Comparison of ENCODE assay signal across 1 cellular context in the genomic region with DNA sequence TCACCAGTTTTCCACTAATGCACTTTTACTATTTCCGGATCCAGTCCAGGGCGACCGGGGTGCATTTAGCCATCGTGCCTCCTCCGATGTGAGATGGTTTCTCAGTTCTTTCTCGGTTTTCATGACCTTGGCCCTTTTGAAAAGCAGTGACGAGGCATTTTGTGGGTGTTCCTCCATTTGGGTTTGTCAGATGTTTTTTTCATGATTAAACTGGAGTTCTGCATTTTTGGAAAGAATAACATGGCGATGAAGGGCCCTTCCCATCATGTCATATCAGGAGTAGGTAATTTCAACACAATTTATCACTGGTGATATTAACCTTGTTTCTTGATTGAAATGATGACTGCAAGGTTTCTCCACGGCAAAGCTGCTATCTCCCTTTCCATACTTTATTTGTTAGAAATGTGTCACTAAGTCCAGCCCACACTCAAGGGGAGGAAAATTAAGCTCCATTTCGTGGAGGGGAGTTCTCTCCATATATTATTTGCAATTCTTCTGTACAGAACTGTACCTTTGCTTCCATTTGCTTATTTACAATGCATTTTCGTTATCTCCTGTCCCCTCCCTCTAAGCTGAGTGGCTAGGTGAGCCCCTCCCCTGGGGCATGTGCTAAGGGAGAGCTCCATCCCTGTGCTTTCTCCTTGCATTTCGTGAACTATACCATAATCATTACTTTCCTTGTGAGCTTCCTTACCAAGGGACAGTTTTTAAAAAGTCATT.
TF ChIP-seq lines count a peak whose summit lies in the region.

No MANE protein-coding gene starts in this region.

TF ChIP-seq in K562, 482 proteins besides CTCF, POLR2A, EP300 and RAD21 (continued from another document and continues in another):
- TF ChIP-seq KLF10 (CRISPR knock-in tag; IDR thresholded peaks at IDR 0.05) (no peak), MAFF (IDR thresholded peaks at IDR 0.05; ENCODE audit: low read length) (peak; percentile 82), FOXA3 (CRISPR knock-in tag; conservative IDR thresholded peaks at IDR 0.05 in 1 of 2, IDR thresholded peaks at IDR 0.05 in 1 of 2) (peak in 1 of 2 experiments; percentile 82; a peak in 2 of 4 replicates), SNRNP70 (optimal IDR thresholded peaks at IDR 0.05; ENCODE audit: low read depth, low read length) (no peak), BDP1 (IDR thresholded peaks at IDR 0.05; ENCODE audit: insufficient read depth, insufficient read length) (no peak), ZNF75A (CRISPR knock-in tag; IDR thresholded peaks at IDR 0.05) (no peak), TAF7 (tag; IDR thresholded peaks at IDR 0.05) (0 out of 2 replicates have a peak, but pooled peaks have one; percentile 9), TSC22D4 (tag; IDR thresholded peaks at IDR 0.05) (no peak), CSDE1 (IDR thresholded peaks at IDR 0.05) (no peak), ERF (CRISPR knock-in tag; IDR thresholded peaks at IDR 0.05) (no peak), SMAD1 (IDR thresholded peaks at IDR 0.05; ENCODE audit: low read depth, low read length, partially characterized antibody) (no peak), CHAMP1 (IDR thresholded peaks at IDR 0.05) (no peak), MTA3 (IDR thresholded peaks at IDR 0.05; ENCODE audit: borderline replicate concordance) (no peak; the same call in 1 of the 2 replicates), NFRKB (IDR thresholded peaks at IDR 0.05; ENCODE audit: low read depth) (peak; percentile 20; the same call in 1 of the 2 replicates), HLTF (IDR thresholded peaks at IDR 0.05) (no peak), STAT5B (CRISPR knock-in tag; IDR thresholded peaks at IDR 0.05) (no peak), CLOCK (CRISPR knock-in tag; IDR thresholded peaks at IDR 0.05; ENCODE audit: borderline replicate concordance) (no peak), KAT8 (IDR thresholded peaks at IDR 0.05; ENCODE audit: low read depth) (no peak), RB1 (IDR thresholded peaks at IDR 0.05; ENCODE audit: low read depth) (no peak), NFE2 (IDR thresholded peaks at IDR 0.05; ENCODE audit: low read depth) (peak; percentile 91), ZBTB11 (CRISPR knock-in tag; IDR thresholded peaks at IDR 0.05) (0 out of 6 replicates have a peak, but pooled peaks of 1 of the 3 experiments have one; percentile 33), DIDO1 (tag; IDR thresholded peaks at IDR 0.05; ENCODE audit: low read depth) (no peak), CHD2 (IDR thresholded peaks at IDR 0.05; ENCODE audit: low read depth, low read length) (no peak), MLX (CRISPR knock-in tag; conservative IDR thresholded peaks at IDR 0.05) (no peak)
- TF ChIP-seq, protein P1, sequence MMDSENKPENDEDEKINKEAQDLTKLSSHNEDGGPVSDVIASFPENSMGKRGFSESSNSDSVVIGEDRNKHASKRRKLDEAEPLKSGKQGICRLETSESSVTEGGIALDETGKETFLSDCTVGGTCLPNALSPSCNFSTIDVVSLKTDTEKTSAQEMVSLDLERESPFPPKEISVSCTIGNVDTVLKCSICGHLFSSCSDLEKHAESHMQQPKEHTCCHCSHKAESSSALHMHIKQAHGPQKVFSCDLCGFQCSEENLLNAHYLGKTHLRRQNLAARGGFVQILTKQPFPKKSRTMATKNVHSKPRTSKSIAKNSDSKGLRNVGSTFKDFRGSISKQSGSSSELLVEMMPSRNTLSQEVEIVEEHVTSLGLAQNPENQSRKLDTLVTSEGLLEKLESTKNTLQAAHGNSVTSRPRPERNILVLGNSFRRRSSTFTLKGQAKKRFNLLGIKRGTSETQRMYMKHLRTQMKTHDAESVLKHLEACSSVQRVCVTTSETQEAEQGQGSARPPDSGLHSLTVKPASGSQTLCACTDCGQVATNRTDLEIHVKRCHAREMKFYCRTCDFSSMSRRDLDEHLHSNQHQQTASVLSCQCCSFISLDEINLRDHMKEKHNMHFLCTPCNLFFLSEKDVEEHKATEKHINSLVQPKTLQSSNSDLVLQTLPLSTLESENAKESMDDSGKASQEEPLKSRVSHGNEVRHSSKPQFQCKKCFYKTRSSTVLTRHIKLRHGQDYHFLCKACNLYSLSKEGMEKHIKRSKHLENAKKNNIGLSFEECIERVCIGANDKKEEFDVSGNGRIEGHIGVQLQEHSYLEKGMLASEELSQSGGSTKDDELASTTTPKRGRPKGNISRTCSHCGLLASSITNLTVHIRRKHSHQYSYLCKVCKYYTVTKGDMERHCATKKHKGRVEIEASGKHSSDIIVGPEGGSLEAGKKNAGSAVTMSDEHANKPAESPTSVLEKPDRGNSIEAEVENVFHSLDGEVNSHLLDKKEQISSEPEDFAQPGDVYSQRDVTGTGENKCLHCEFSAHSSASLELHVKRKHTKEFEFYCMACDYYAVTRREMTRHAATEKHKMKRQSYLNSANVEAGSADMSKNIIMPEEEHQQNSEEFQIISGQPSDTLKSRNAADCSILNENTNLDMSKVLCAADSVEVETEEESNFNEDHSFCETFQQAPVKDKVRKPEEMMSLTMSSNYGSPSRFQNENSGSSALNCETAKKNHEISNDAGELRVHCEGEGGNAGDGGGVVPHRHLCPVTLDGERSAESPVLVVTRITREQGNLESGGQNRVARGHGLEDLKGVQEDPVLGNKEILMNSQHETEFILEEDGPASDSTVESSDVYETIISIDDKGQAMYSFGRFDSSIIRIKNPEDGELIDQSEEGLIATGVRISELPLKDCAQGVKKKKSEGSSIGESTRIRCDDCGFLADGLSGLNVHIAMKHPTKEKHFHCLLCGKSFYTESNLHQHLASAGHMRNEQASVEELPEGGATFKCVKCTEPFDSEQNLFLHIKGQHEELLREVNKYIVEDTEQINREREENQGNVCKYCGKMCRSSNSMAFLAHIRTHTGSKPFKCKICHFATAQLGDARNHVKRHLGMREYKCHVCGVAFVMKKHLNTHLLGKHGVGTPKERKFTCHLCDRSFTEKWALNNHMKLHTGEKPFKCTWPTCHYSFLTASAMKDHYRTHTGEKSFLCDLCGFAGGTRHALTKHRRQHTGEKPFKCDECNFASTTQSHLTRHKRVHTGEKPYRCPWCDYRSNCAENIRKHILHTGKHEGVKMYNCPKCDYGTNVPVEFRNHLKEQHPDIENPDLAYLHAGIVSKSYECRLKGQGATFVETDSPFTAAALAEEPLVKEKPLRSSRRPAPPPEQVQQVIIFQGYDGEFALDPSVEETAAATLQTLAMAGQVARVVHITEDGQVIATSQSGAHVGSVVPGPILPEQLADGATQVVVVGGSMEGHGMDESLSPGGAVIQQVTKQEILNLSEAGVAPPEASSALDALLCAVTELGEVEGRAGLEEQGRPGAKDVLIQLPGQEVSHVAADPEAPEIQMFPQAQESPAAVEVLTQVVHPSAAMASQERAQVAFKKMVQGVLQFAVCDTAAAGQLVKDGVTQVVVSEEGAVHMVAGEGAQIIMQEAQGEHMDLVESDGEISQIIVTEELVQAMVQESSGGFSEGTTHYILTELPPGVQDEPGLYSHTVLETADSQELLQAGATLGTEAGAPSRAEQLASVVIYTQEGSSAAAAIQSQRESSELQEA (IDR thresholded peaks at IDR 0.05; ENCODE audit: low read depth), result no peak
- TF ChIP-seq, protein P2, sequence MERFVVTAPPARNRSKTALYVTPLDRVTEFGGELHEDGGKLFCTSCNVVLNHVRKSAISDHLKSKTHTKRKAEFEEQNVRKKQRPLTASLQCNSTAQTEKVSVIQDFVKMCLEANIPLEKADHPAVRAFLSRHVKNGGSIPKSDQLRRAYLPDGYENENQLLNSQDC (CRISPR knock-in tag; IDR thresholded peaks at IDR 0.05), result no peak
- TF ChIP-seq, protein P3, sequence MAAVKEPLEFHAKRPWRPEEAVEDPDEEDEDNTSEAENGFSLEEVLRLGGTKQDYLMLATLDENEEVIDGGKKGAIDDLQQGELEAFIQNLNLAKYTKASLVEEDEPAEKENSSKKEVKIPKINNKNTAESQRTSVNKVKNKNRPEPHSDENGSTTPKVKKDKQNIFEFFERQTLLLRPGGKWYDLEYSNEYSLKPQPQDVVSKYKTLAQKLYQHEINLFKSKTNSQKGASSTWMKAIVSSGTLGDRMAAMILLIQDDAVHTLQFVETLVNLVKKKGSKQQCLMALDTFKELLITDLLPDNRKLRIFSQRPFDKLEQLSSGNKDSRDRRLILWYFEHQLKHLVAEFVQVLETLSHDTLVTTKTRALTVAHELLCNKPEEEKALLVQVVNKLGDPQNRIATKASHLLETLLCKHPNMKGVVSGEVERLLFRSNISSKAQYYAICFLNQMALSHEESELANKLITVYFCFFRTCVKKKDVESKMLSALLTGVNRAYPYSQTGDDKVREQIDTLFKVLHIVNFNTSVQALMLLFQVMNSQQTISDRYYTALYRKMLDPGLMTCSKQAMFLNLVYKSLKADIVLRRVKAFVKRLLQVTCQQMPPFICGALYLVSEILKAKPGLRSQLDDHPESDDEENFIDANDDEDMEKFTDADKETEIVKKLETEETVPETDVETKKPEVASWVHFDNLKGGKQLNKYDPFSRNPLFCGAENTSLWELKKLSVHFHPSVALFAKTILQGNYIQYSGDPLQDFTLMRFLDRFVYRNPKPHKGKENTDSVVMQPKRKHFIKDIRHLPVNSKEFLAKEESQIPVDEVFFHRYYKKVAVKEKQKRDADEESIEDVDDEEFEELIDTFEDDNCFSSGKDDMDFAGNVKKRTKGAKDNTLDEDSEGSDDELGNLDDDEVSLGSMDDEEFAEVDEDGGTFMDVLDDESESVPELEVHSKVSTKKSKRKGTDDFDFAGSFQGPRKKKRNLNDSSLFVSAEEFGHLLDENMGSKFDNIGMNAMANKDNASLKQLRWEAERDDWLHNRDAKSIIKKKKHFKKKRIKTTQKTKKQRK (IDR thresholded peaks at IDR 0.05; ENCODE audit: borderline replicate concordance, low read depth, low read length), result no peak
